ENCODE assay signal across 13 cellular contexts in the genomic region with DNA sequence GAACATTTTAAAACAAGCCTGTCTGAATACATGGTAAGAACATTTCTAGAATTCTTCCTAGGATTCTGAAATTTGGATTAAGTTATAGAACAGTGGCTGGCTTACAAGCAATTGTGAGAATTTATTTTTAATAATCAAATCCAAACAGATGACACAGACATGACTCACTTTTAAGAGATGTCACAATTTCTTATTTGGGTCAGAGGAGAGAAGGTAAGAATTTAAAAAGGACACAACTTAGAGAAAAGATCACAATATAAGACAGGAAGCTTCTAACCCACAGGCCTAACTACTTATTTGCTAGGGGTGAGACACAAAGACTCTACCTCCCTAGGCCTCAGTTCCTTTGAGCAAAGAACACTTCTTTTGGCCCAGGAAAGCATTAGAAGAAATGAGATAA. TPM values are rescaled to one million over a fixed set of nuclear protein-coding genes. Genes with fewer than 3 reads are reported as not detected.
DNase-seq lines count a peak whose midpoint lies in the region; ATAC-seq and TF ChIP-seq lines count a peak whose summit lies in the region.
"Had no signal": no experiment of that assay in that cellular context is flagged by ENCODE, and none has a peak within 500 bp of the region (broad histone marks: within the 10 kb centered on the region; RNA-seq: fewer than 3 reads in every experiment).

No MANE protein-coding gene starts in this region.

- H3K36me3 Mint-ChIP-seq in activated T-helper 2 cell treated with anti-CD3 and anti-CD28 coated beads, Interferon-gamma antibody, Interleukin-2, Interleukin-4, amounts not matched to agents 10 μg/mL and 5 μg/mL and 100 μg/mL, durations not matched to agents 14 hours and 24 hours and 36 hours (ENCODE audit: low read depth): peaks cover 63% of the 10 kb centered on the region

- H3K27ac ChIP-seq in fibroblast of lung (ENCODE audit: insufficient read depth, low read length): no peak overlapping the region
- H3K27ac ChIP-seq: HL-60, psoas muscle, thoracic aorta had no signal

- peak overlapping the region; percentile 48 for H3K27ac Mint-ChIP-seq in activated T-helper 2 cell treated with anti-CD3 and anti-CD28 coated beads, Interferon-gamma antibody, Interleukin-2, Interleukin-4, amounts not matched to agents 10 μg/mL and 5 μg/mL and 100 μg/mL, durations not matched to agents 14 hours and 24 hours and 36 hours

- ATAC-seq in HG03097 (IDR thresholded peaks at IDR 0.05; ENCODE audit: low FRiP score, unreplicated experiment) (no peak), GM19324 (IDR thresholded peaks at IDR 0.05; ENCODE audit: low FRiP score, unreplicated experiment) (no peak)

- H3K79me2 ChIP-seq in fibroblast of lung (ENCODE audit: control insufficient read depth, insufficient read depth, low read length): no peaks in the 10 kb centered on the region

- no peak overlapping the region for H3K9ac ChIP-seq in fibroblast of lung (ENCODE audit: insufficient read depth, low read length)

- no peaks in the 10 kb centered on the region for H3K27me3 ChIP-seq in fibroblast of lung (ENCODE audit: control insufficient read depth, insufficient read depth, low read length)

- no peaks in the 10 kb centered on the region for H3K9me3 Mint-ChIP-seq in activated T-helper 2 cell treated with anti-CD3 and anti-CD28 coated beads, Interferon-gamma antibody, Interleukin-2, Interleukin-4, amounts not matched to agents 10 μg/mL and 5 μg/mL and 100 μg/mL, durations not matched to agents 14 hours and 24 hours and 36 hours
- H3K9me3 Mint-ChIP-seq: CD4-positive, CD25-positive, alpha-beta regulatory T cell had no signal

- H3K4me3 Mint-ChIP-seq in activated T-helper 2 cell treated with anti-CD3 and anti-CD28 coated beads, Interferon-gamma antibody, Interleukin-2, Interleukin-4, amounts not matched to agents 10 μg/mL and 5 μg/mL and 100 μg/mL, durations not matched to agents 14 hours and 24 hours and 36 hours (ENCODE audit: low read depth): no peak overlapping the region
- H3K4me3 Mint-ChIP-seq: CD4-positive, CD25-positive, alpha-beta regulatory T cell had no signal

- no peaks in the 10 kb centered on the region for H3K9me3 ChIP-seq in fibroblast of lung (ENCODE audit: control insufficient read depth, insufficient read depth, low read depth, low read length)
- H3K9me3 ChIP-seq: psoas muscle, thoracic aorta had no signal

- peaks cover 10% of the 10 kb centered on the region for H3K4me1 Mint-ChIP-seq in activated T-helper 2 cell treated with anti-CD3 and anti-CD28 coated beads, Interferon-gamma antibody, Interleukin-2, Interleukin-4, amounts not matched to agents 10 μg/mL and 5 μg/mL and 100 μg/mL, durations not matched to agents 14 hours and 24 hours and 36 hours (ENCODE audit: low read depth)

- no peaks in the 10 kb centered on the region for H3K27me3 Mint-ChIP-seq in activated T-helper 2 cell treated with anti-CD3 and anti-CD28 coated beads, Interferon-gamma antibody, Interleukin-2, Interleukin-4, amounts not matched to agents 10 μg/mL and 5 μg/mL and 100 μg/mL, durations not matched to agents 14 hours and 24 hours and 36 hours (ENCODE audit: low read depth)
- H3K27me3 Mint-ChIP-seq: CD4-positive, CD25-positive, alpha-beta regulatory T cell had no signal

- no peaks in the 10 kb centered on the region for H4K20me1 ChIP-seq in fibroblast of lung (ENCODE audit: control insufficient read depth, extremely low read depth, insufficient read depth, low read length)

- no peak for TF ChIP-seq CTCF in fibroblast of lung (conservative IDR thresholded peaks at IDR 0.05 in 1 of 2, IDR thresholded peaks at IDR 0.05 in 1 of 2; ENCODE audit: low read depth in 1 of 2, low read length in 2 of 2)

- no peak overlapping the region for H3K4me3 ChIP-seq in fibroblast of lung (replicated peaks in 1 of 4; ENCODE audit: control extremely low read depth in 1 of 4, insufficient read depth in 1 of 4, low read depth in 3 of 4, low read length in 4 of 4)
- H3K4me3 ChIP-seq: psoas muscle, thoracic aorta had no signal

- no peak overlapping the region for H3K4me2 ChIP-seq in fibroblast of lung (ENCODE audit: extremely low read depth, insufficient read depth, low read length)

- DNase-seq in A172 (ENCODE audit: low spot score) (peak; percentile 14), GM03348 (ENCODE audit: low spot score) (peak; percentile 64), fibroblast of lung (ENCODE audit: low read depth in 2 of 2) (peak; percentile 46 to 77), NCI-H524 (lab: John Stamatoyannopoulos, UW) (no peak), DMS53 (lab: John Stamatoyannopoulos, UW) (no peak)
- DNase-seq in activated T-helper 2 cell treated with anti-CD3 and anti-CD28 coated beads, Interferon-gamma antibody, Interleukin-2, Interleukin-4, amounts not matched to agents 10 μg/mL and 5 μg/mL and 100 μg/mL, durations not matched to agents 14 hours and 24 hours and 36 hours (ENCODE audit: low spot score): no peak
- DNase-seq: NCI-H1105, psoas muscle had no signal

- intact Hi-C loops in activated T-helper 2 cell treated with anti-CD3 and anti-CD28 coated beads, Interferon-gamma antibody, Interleukin-2, Interleukin-4, amounts not matched to agents 10 μg/mL and 5 μg/mL and 100 μg/mL, durations not matched to agents 14 hours and 24 hours and 36 hours (cut with micrococcal nuclease): no loop called here

- no peak overlapping the region for H2AFZ ChIP-seq in fibroblast of lung (ENCODE audit: low read length)

- peaks cover 4% of the 10 kb centered on the region for H3K4me1 ChIP-seq in fibroblast of lung (ENCODE audit: control insufficient read depth, extremely low read depth, insufficient read depth, low read length)
- H3K4me1 ChIP-seq: psoas muscle had no signal

- H3K36me3 ChIP-seq in fibroblast of lung (ENCODE audit: control insufficient read depth, insufficient read depth, low read length): peaks cover 14% of the 10 kb centered on the region

RNA-seq across cellular contexts. Expression of a gene that starts 32.7 kb away (rescaled TPM):
- 21.1 and 22.4 TPM in 2 replicates for total RNA-seq in A172 (2014; rRNA removed; shearing (Covaris generic))
- total RNA-seq in activated T-helper 2 cell treated with anti-CD3 and anti-CD28 coated beads, Interferon-gamma antibody, Interleukin-2, Interleukin-4, amounts not matched to agents 10 μg/mL and 5 μg/mL and 100 μg/mL, durations not matched to agents 14 hours and 24 hours and 36 hours: 36.4 and 38.5 TPM in 2 replicates
- 22.6 and 32.9 TPM in 2 replicates for total RNA-seq in fibroblast of lung
- 14.1 and 14.5 TPM in 2 replicates for polyA plus RNA-seq in fibroblast of lung
- polyA plus RNA-seq in fibroblast of lung (2012): 12.1 and 12.5 TPM in 2 replicates
- polyA minus RNA-seq in fibroblast of lung (ENCODE audit: low replicate concordance): 66.0 and 114 TPM in 2 replicates

RNA-seq across cellular contexts. Expression of a gene that starts 32.8 kb away (rescaled TPM):
- total RNA-seq in A172 (2014; rRNA removed; shearing (Covaris generic)): 23.4 and 32.7 TPM in 2 replicates
- 5.4 and 6.0 TPM in 2 replicates for total RNA-seq in activated T-helper 2 cell treated with anti-CD3 and anti-CD28 coated beads, Interferon-gamma antibody, Interleukin-2, Interleukin-4, amounts not matched to agents 10 μg/mL and 5 μg/mL and 100 μg/mL, durations not matched to agents 14 hours and 24 hours and 36 hours
- total RNA-seq in fibroblast of lung: 23.4 and 35.7 TPM in 2 replicates
- polyA plus RNA-seq in fibroblast of lung: 18.4 and 19.3 TPM in 2 replicates
- 16.3 and 19.5 TPM in 2 replicates for polyA plus RNA-seq in fibroblast of lung (2012)
- polyA minus RNA-seq in fibroblast of lung (ENCODE audit: low replicate concordance): 30.8 and 44.1 TPM in 2 replicates

Comparison
In these comparisons a context has a peak if more than half of its experiments do, and no peak if none do; other contexts are left out.
1. DNase-seq: peak in A172 (single experiment), GM03348 (single experiment) and fibroblast of lung (2 of 2); none in activated T-helper 2 cell treated with anti-CD3 and anti-CD28 coated beads, Interferon-gamma antibody, Interleukin-2, Interleukin-4, amounts not matched to agents 10 μg/mL and 5 μg/mL and 100 μg/mL, durations not matched to agents 14 hours and 24 hours and 36 hours (single experiment), NCI-H524 (0 of 2) and DMS53 (single experiment).